In genomic region chr17:21126645-21127507, GRCh38 we compare ENCODE assay signal across 8 cellular contexts. TPM values are rescaled to one million over a fixed set of nuclear protein-coding genes. Genes with fewer than 3 reads are reported as not detected.
DNase-seq lines count a peak whose midpoint lies in the region; TF ChIP-seq lines count a peak whose summit lies in the region.

Gene DHRS7B, plus strand, starts transcription at chr17:21126964. Its CDS starts 8 bp downstream, at chr17:21126972.

- no peaks in the 10 kb centered on the region for H3F3A ChIP-seq in neural cell (ENCODE audit: insufficient read depth, low read length, poor library complexity, severe bottlenecking)

- H3K27me3 ChIP-seq in H7 (ENCODE audit: control insufficient read depth, insufficient read depth, low read length) (no peaks in the 10 kb centered on the region), neural cell (ENCODE audit: insufficient read depth, low read depth, low read length) (no peaks in the 10 kb centered on the region), stomach (no peaks in the 10 kb centered on the region)

- intact Hi-C loops in stomach (cut with DNase I; ENCODE audit: low total_unique reads), result loop anchor here (10.0 kb wide), 2 partner anchors 88 to 148 kb away; partner anchors contain the start of gene TMEM11

- 0 to 1% (median 0%) methylated on average over 50 to 66 of the region's 66 CpGs for WGBS in stomach, 5 donors

- H3K4me3 ChIP-seq in H7 (ENCODE audit: insufficient read depth, low read depth, low read length), result peak within 1 kb of the TSS; percentile 82
- peak within 1 kb of the TSS; percentile 79 for H3K4me3 ChIP-seq in neural cell (ENCODE audit: low read length)
- peak within 1 kb of the TSS; percentile 76 to 81 (median 81) for H3K4me3 ChIP-seq in stomach

- peak; percentile 19 for TF ChIP-seq CTCF in neural cell (IDR thresholded peaks at IDR 0.05; ENCODE audit: poor library complexity, severe bottlenecking)
- no peak for TF ChIP-seq CTCF in stomach (IDR thresholded peaks at IDR 0.05)

- peak within 1 kb of the TSS; percentile 77 for H3K4me2 ChIP-seq in neural cell (ENCODE audit: low read length)

- TF ChIP-seq EP300 in neural cell (conservative IDR thresholded peaks at IDR 0.05; ENCODE audit: poor library complexity, severe bottlenecking) (peak; percentile 33), stomach (IDR thresholded peaks at IDR 0.05) (no peak)

- H3K36me3 ChIP-seq in H7 (replicated peaks; ENCODE audit: control insufficient read depth, insufficient read depth, low read length) (no peaks in the 10 kb centered on the region), neural cell (ENCODE audit: insufficient read depth, low read length) (no peaks in the 10 kb centered on the region), stomach (no peaks in the 10 kb centered on the region)

- H3K9ac ChIP-seq in neural cell (ENCODE audit: low read length), result peak within 1 kb of the TSS; percentile 81

- TF ChIP-seq RAD21 in neural cell (conservative IDR thresholded peaks at IDR 0.05), result no peak

- DNase-seq in ELR (ENCODE audit: low read depth), result peak; percentile 95
- DNase-seq in H7, result peak; percentile 96
- peak; percentile 95 for DNase-seq in M059J (ENCODE audit: low read depth)
- DNase-seq in SHP77 treated with DMSO at 0.1 percent for 48 hours (lab: John Stamatoyannopoulos, UW), result peak; percentile 98
- DNase-seq in activated gamma-delta T cell (lab: John Stamatoyannopoulos, UW), result peak; percentile 87
- DNase-seq in fibroblast of the conjunctiva (ENCODE audit: low read depth), result peak; percentile 82
- DNase-seq in stomach, result peak; percentile 98

- no peaks in the 10 kb centered on the region for H4K20me1 ChIP-seq in neural cell (ENCODE audit: insufficient read depth)

- H3K27ac ChIP-seq in neural cell (ENCODE audit: low read length) (peak within 1 kb of the TSS; percentile 78), stomach (peak within 1 kb of the TSS; percentile 95 to 99 (median 96))

- H3K79me2 ChIP-seq in neural cell (replicated peaks; ENCODE audit: insufficient read depth, low read length), result peaks cover 8% of the 10 kb centered on the region

- H3K9me3 ChIP-seq in neural cell (ENCODE audit: low read length) (no peaks in the 10 kb centered on the region), stomach (no peaks in the 10 kb centered on the region)

- peak in 2 of 4 donors; percentile 52 to 65 for TF ChIP-seq POLR2A in stomach (IDR thresholded peaks at IDR 0.05)

- H3K9me2 ChIP-seq in neural cell (ENCODE audit: insufficient read depth, low read length), result no peaks in the 10 kb centered on the region

- peak within 1 kb of the TSS; percentile 77 for H2AFZ ChIP-seq in neural cell (ENCODE audit: low read depth, low read length)

- H3K4me1 ChIP-seq in stomach, result peaks cover 11 to 35% (median 27%) of the 10 kb centered on the region in 4 donors

TF ChIP-seq in neural cell, 6 proteins besides CTCF, POLR2A, EP300 and RAD21:
- TF ChIP-seq TAF1 (IDR thresholded peaks at IDR 0.05; ENCODE audit: low read depth) (peak; percentile 61), MXI1 (conservative IDR thresholded peaks at IDR 0.05; ENCODE audit: poor library complexity, severe bottlenecking) (peak; percentile 80), EZH2 (IDR thresholded peaks at IDR 0.05; ENCODE audit: borderline replicate concordance, insufficient read depth, low read length, poor library complexity, severe bottlenecking) (no peak), SMC3 (conservative IDR thresholded peaks at IDR 0.05; ENCODE audit: poor library complexity) (peak; percentile 29), REST (IDR thresholded peaks at IDR 0.05; ENCODE audit: borderline replicate concordance) (peak; percentile 81), POLR2AphosphoS5 (IDR thresholded peaks at IDR 0.05) (peak; percentile 93)
TF ChIP-seq in neural cell: peak in this region for 5.

RNA-seq across cellular contexts. Expression of gene DHRS7B, which starts in this region (rescaled TPM):
- total RNA-seq in H7 (2014; rRNA removed; shearing (Covaris generic)), result 31.8 and 54.6 TPM in 2 replicates
- 26.2 and 36.4 TPM in 2 replicates for total RNA-seq in M059J (2014; rRNA removed; shearing (Covaris generic))
- polyA plus RNA-seq in neural cell (35.8 and 48.9 TPM in 2 replicates), stomach (10 to 100 TPM; 12.8 to 27.8 (median 20.3) TPM)
- polyA minus RNA-seq in neural cell, result 11.5 and 11.9 TPM in 2 replicates
- total RNA-seq in stomach, result 10 to 100 TPM in 3 of 5 donors, 1 to 10 TPM in 1, not detected in 1; 5.8 to 32.9 (median 19.5) TPM

Comparison
In these comparisons a context has a peak if more than half of its experiments do, and no peak if none do; other contexts are left out.
1. Peak in every context shown above with its lines: DNase-seq, H3K4me3 ChIP-seq and H3K27ac ChIP-seq.